Comparison of ENCODE assay signal across 28 cellular contexts in the genomic region with DNA sequence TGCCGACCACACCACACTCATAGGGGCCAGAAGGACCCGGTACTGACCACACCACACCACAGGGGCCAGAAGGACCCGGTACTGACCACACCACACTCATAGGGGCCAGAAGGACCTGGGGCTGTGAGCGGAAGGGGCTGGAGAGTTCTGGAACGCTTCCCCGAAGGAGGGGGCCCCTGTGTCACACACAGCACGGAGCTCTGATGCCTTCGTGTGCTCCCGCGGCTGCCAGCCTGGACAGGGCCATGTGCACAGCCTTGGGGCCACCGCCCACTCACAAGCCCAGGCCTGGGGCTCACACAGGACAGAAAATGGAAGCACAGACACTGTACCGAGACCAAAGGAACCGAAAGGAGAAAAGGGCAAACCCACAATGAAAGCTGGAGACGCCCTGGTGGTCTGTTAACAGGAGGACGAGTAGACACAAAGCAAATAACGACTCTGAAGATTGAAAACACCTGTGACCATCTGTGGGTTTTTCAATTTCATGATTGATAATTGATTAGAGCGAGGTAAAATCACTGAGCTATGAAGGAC.
DNase-seq lines count a peak whose midpoint lies in the region; ATAC-seq and TF ChIP-seq lines count a peak whose summit lies in the region.
"Had no signal": no experiment of that assay in that cellular context is flagged by ENCODE, and none has a peak within 500 bp of the region (broad histone marks: within the 10 kb centered on the region; RNA-seq: fewer than 3 reads in every experiment).

No MANE protein-coding gene starts in this region.

- TF ChIP-seq POLR2A in spleen (IDR thresholded peaks at IDR 0.05): no peak

- no peaks in the 10 kb centered on the region for H3K27me3 Mint-ChIP-seq in central memory CD8-positive, alpha-beta T cell
- H3K27me3 Mint-ChIP-seq in naive B cell: no peaks in the 10 kb centered on the region
- H3K27me3 Mint-ChIP-seq: activated naive CD8-positive, alpha-beta T cell treated with anti-CD3 and anti-CD28 coated beads for 36 hours; type B pancreatic cell had no signal

- no peaks in the 10 kb centered on the region for H3K79me2 ChIP-seq in SK-N-SH (ENCODE audit: insufficient read depth)
- no peaks in the 10 kb centered on the region for H3K79me2 ChIP-seq in mammary epithelial cell (ENCODE audit: insufficient read depth, low read length)

- ATAC-seq in SK-N-SH treated with all-trans-retinoic acid at 6 μM for 48 hours: no peak
- no peak for ATAC-seq in central memory CD8-positive, alpha-beta T cell (replicated peaks; ENCODE audit: extremely low read depth, poor library complexity, severe bottlenecking)
- no peak for ATAC-seq in naive B cell (ENCODE audit: low read depth in 2 of 2)
- ATAC-seq: activated T-cell treated with anti-CD3 and anti-CD28 coated beads, Interleukin-2, amount 50 U/mL, for 4 hours; natural killer cell; PC-3; stimulated activated naive B cell treated with anti-CD40 and anti-IgM and Interleukin-4, amounts not matched to agents 10 μg/mL and 1 μg/mL and 100 μg/mL, for 72 hours had no signal

- CTCF ChIA-PET in SK-N-SH (lab: Yijun Ruan, JAX) (no interaction called here), mammary epithelial cell (lab: Charles Lee; ENCODE audit: low non-redundant PET) (no interaction called here)

- no peak overlapping the region for H3K4me3 Mint-ChIP-seq in central memory CD8-positive, alpha-beta T cell
- no peak overlapping the region for H3K4me3 Mint-ChIP-seq in naive B cell
- H3K4me3 Mint-ChIP-seq: activated naive CD8-positive, alpha-beta T cell treated with anti-CD3 and anti-CD28 coated beads for 36 hours; activated T-cell treated with anti-CD3 and anti-CD28 coated beads, Interleukin-2, amount 50 U/mL, for 4 hours; CD14-positive monocyte; natural killer cell; stimulated activated naive B cell treated with anti-CD40 and anti-IgM and Interleukin-4, amounts not matched to agents 10 μg/mL and 1 μg/mL and 100 μg/mL, for 72 hours; type B pancreatic cell had no signal

- H3K27ac ChIP-seq in SK-N-SH (ENCODE audit: low read depth in 2 of 2, low read length in 1 of 2) (no peak overlapping the region), spleen (no peak overlapping the region), mammary epithelial cell (ENCODE audit: insufficient read depth, low read depth, low read length) (no peak overlapping the region)
- H3K27ac ChIP-seq: 22Rv1, breast epithelium, epithelial cell of prostate, left ventricle myocardium inferior had no signal

- H3K9me3 Mint-ChIP-seq in central memory CD8-positive, alpha-beta T cell: no peaks in the 10 kb centered on the region
- no peaks in the 10 kb centered on the region for H3K9me3 Mint-ChIP-seq in naive B cell
- H3K9me3 Mint-ChIP-seq: activated naive CD8-positive, alpha-beta T cell treated with anti-CD3 and anti-CD28 coated beads for 36 hours; activated T-cell treated with anti-CD3 and anti-CD28 coated beads, Interleukin-2, amount 50 U/mL, for 4 hours; CD14-positive monocyte; natural killer cell; stimulated activated naive B cell treated with anti-CD40 and anti-IgM and Interleukin-4, amounts not matched to agents 10 μg/mL and 1 μg/mL and 100 μg/mL, for 72 hours; type B pancreatic cell had no signal

- H2AFZ ChIP-seq in SK-N-SH (ENCODE audit: low read depth) (no peak overlapping the region), mammary epithelial cell (ENCODE audit: low read depth, low read length) (no peak overlapping the region)

- H3K4me3 ChIP-seq in SK-N-SH (ENCODE audit: low read depth in 2 of 2, low read length in 1 of 2): no peak overlapping the region
- H3K4me3 ChIP-seq in spleen: no peak overlapping the region
- no peak overlapping the region for H3K4me3 ChIP-seq in mammary epithelial cell (replicated peaks in 1 of 3; ENCODE audit: insufficient read depth in 1 of 3, low read depth in 2 of 3, low read length in 3 of 3)
- H3K4me3 ChIP-seq: breast epithelium, left ventricle myocardium inferior had no signal

- H3K9me2 ChIP-seq in SK-N-SH: no peaks in the 10 kb centered on the region

- peak overlapping the region; percentile 25 for H3K27ac Mint-ChIP-seq in central memory CD8-positive, alpha-beta T cell (ENCODE audit: low read depth)
- peak overlapping the region in 4 of 6 donors; percentile 33 to 52 (median 40) for H3K27ac Mint-ChIP-seq in naive B cell
- H3K27ac Mint-ChIP-seq: activated naive CD8-positive, alpha-beta T cell treated with anti-CD3 and anti-CD28 coated beads for 36 hours; natural killer cell; stimulated activated naive B cell treated with anti-CD40 and anti-IgM and Interleukin-4, amounts not matched to agents 10 μg/mL and 1 μg/mL and 100 μg/mL, for 72 hours; type B pancreatic cell had no signal

- dilution Hi-C loops in mammary epithelial cell (cut with HindIII; ENCODE audit: low sequenced_read_pairs): loop anchor here (5.0 kb wide), 3 partner anchors 39 to 76 kb away; no protein-coding TSS in a partner anchor

- in situ Hi-C loops in GM13976 (cut with MboI; ENCODE audit: low sequenced_read_pairs, unreplicated experiment): no loop called here
- in situ Hi-C loops in mammary epithelial cell (cut with MboI; ENCODE audit: low sequenced_read_pairs in 2 of 2): no loop called here

- 71% methylated on average over 17 of the region's 17 CpGs for WGBS in SK-N-SH (ENCODE audit: low lambda C conversion rate)
- WGBS in spleen, 5 donors: 82 to 91% (median 85%) methylated on average over 17 of the region's 17 CpGs
- 84% methylated on average over 13 of the region's 17 CpGs for WGBS in mammary epithelial cell (ENCODE audit: low coverage, missing lambda C conversion rate)

- H3K36me3 ChIP-seq in SK-N-SH (replicated peaks in 1 of 2; ENCODE audit: control insufficient read depth in 1 of 2, insufficient read depth in 2 of 2, low read length in 1 of 2) (no peaks in the 10 kb centered on the region), spleen (no peaks in the 10 kb centered on the region), mammary epithelial cell (ENCODE audit: insufficient read depth, low read length) (no peaks in the 10 kb centered on the region)
- H3K36me3 ChIP-seq: breast epithelium, left ventricle myocardium inferior had no signal

- H3K9me3 ChIP-seq in SK-N-SH (no peaks in the 10 kb centered on the region), spleen (no peaks in the 10 kb centered on the region), mammary epithelial cell (replicated peaks; ENCODE audit: insufficient read depth, low read length) (peaks cover 15% of the 10 kb centered on the region)
- H3K9me3 ChIP-seq: breast epithelium, left ventricle myocardium inferior had no signal

- H3K36me3 Mint-ChIP-seq in central memory CD8-positive, alpha-beta T cell (ENCODE audit: insufficient read depth): peaks cover 1% of the 10 kb centered on the region
- no peaks in the 10 kb centered on the region for H3K36me3 Mint-ChIP-seq in naive B cell
- H3K36me3 Mint-ChIP-seq: natural killer cell, type B pancreatic cell had no signal

- POLR2A ChIA-PET in SK-N-SH (lab: Yijun Ruan, JAX): no interaction called here

- no peak overlapping the region for H3K9ac ChIP-seq in SK-N-SH
- H3K9ac ChIP-seq in mammary epithelial cell (ENCODE audit: insufficient read depth, low read length): no peak overlapping the region

- H3K4me2 ChIP-seq in SK-N-SH (no peak overlapping the region), mammary epithelial cell (ENCODE audit: insufficient read depth, low read depth, low read length) (no peak overlapping the region)

- TF ChIP-seq EP300 in SK-N-SH (IDR thresholded peaks at IDR 0.05; ENCODE audit: borderline replicate concordance in 1 of 2, low read depth in 1 of 2, low read length in 1 of 2): no peak

- BruUV-seq in mammary epithelial cell (replicated peaks; lab: Mats Ljungman, UMichigan): no TSS peak

- intact Hi-C loops in spleen (cut with DNase I; ENCODE audit: low total_unique reads): no loop called here
- intact Hi-C loops in mammary epithelial cell (cut with micrococcal nuclease): no loop called here

- TF ChIP-seq RAD21 in SK-N-SH (IDR thresholded peaks at IDR 0.05; ENCODE audit: low read length): no peak

- no peaks in the 10 kb centered on the region for H3F3A ChIP-seq in SK-N-SH (replicated peaks; ENCODE audit: insufficient read depth)

- H3K4me1 ChIP-seq in SK-N-SH (ENCODE audit: control insufficient read depth in 1 of 2, insufficient read depth in 2 of 2, low read depth in 1 of 2, low read length in 1 of 2): peaks cover 0 to 4% of the 10 kb centered on the region in 2 experiments; a peak in 1 of 4 replicates
- H3K4me1 ChIP-seq in spleen: peaks cover 0 to 10% (median 2%) of the 10 kb centered on the region in 6 donors
- H3K4me1 ChIP-seq in mammary epithelial cell (ENCODE audit: insufficient read depth, low read length): no peaks in the 10 kb centered on the region
- H3K4me1 ChIP-seq: breast epithelium, left ventricle myocardium inferior had no signal

- TF ChIP-seq CTCF in SK-N-SH (IDR thresholded peaks at IDR 0.05) (no peak), GM13976 (IDR thresholded peaks at IDR 0.05; ENCODE audit: borderline replicate concordance, control extremely low read depth, extremely low read depth, insufficient read depth, missing control alignments) (no peak), spleen (IDR thresholded peaks at IDR 0.05 in 8 of 11, conservative IDR thresholded peaks at IDR 0.05 in 3 of 11) (no peak), mammary epithelial cell (conservative IDR thresholded peaks at IDR 0.05 in 1 of 2, IDR thresholded peaks at IDR 0.05 in 1 of 2; ENCODE audit: extremely low read depth in 1 of 2, insufficient read depth in 1 of 2, low read depth in 1 of 2, low read length in 2 of 2) (no peak)

- H3K4me1 Mint-ChIP-seq in central memory CD8-positive, alpha-beta T cell: no peaks in the 10 kb centered on the region
- H3K4me1 Mint-ChIP-seq in naive B cell: peaks cover 8 to 21% (median 10%) of the 10 kb centered on the region in 3 donors
- H3K4me1 Mint-ChIP-seq: activated naive CD8-positive, alpha-beta T cell treated with anti-CD3 and anti-CD28 coated beads for 36 hours had no signal

- DNase-seq in SK-N-SH (peak; percentile 10), GM13976 (ENCODE audit: low spot score) (peak; percentile 41), naive B cell (no peak), spleen (no peak), NCI-H2196 treated with DMSO at 0.1 percent for 48 hours (lab: John Stamatoyannopoulos, UW; ENCODE audit: unreplicated experiment) (no peak), mammary epithelial cell (no peak)
- DNase-seq in central memory CD8-positive, alpha-beta T cell (ENCODE audit: low spot score in 2 of 2): no peak
- DNase-seq: activated gamma-delta T cell; activated naive CD8-positive, alpha-beta T cell treated with anti-CD3 and anti-CD28 coated beads for 36 hours; activated T-cell treated with anti-CD3 and anti-CD28 coated beads, Interleukin-2, amount 50 U/mL, for 4 hours; anterior cingulate cortex; DMS79; effector CD8-positive, alpha-beta T cell; hypothalamus; left ventricle myocardium inferior; natural killer cell; NCI-H1092 treated with DMSO at 0.1 percent for 48 hours; NCI-H1694 treated with DMSO at 0.1 percent for 48 hours; occipital lobe; PC-3; stimulated activated naive B cell treated with anti-CD40 and anti-IgM and Interleukin-4, amounts not matched to agents 10 μg/mL and 1 μg/mL and 100 μg/mL, for 72 hours; substantia nigra had no signal

- H4K20me1 ChIP-seq in SK-N-SH (ENCODE audit: insufficient read depth): no peaks in the 10 kb centered on the region
- H4K20me1 ChIP-seq in mammary epithelial cell (ENCODE audit: insufficient read depth, low read length): no peaks in the 10 kb centered on the region

- H3K27me3 ChIP-seq in SK-N-SH (ENCODE audit: insufficient read depth): no peaks in the 10 kb centered on the region
- H3K27me3 ChIP-seq in spleen (replicated peaks in 1 of 7): no peaks in the 10 kb centered on the region
- no peaks in the 10 kb centered on the region for H3K27me3 ChIP-seq in mammary epithelial cell (ENCODE audit: insufficient read depth, low read length)
- H3K27me3 ChIP-seq: breast epithelium had no signal

Comparison
In these comparisons a context has a peak if more than half of its experiments do, and no peak if none do; other contexts are left out.
1. DNase-seq: peak in SK-N-SH (single experiment) and GM13976 (single experiment); none in central memory CD8-positive, alpha-beta T cell (0 of 2), naive B cell (single experiment), spleen (single experiment), NCI-H2196 treated with DMSO at 0.1 percent for 48 hours (single experiment) and mammary epithelial cell (single experiment).